8 cellular contexts compared by ENCODE assay signal in the genomic region with DNA sequence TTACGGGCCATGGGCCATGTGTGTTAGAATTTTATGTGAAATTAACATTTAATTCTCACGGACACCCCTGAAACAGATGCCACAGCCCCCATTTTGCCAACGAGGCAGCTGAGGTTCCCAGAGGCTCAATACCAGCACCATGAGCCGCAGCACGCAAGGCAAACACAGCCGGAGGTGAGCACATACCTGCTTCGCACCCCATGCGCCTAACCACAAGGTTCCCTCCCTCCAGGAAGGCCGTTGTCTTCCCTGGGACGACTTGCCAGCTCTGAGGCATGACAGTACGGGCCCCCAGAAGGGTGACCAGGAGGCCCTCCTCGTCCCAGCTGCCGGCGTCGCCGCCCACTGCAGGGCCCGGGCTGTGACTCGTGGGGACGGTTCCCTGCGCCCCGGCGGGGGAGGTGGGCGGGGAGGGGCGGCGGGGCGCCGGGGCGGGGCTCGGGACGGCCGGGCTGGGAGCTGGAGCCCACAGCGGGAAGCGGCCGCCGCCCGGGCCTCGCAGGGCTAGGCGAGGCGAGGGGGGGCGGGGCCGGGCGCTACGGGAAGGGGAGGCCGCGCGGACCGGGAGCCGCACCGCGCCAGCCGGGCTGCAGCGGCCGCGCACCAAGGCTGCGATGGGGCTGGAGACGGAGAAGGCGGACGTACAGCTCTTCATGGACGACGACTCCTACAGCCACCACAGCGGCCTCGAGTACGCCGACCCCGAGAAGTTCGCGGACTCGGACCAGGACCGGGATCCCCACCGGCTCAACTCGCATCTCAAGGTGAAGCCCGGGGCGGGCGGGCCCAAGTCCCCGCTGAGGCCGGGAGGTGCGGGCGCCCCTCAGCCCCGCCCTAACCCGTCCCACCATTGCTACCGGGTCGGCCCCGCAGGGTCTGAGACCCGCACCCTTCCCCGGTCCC. TPM values are rescaled to one million over a fixed set of nuclear protein-coding genes. Genes with fewer than 3 reads are reported as not detected.
DNase-seq lines count a peak whose midpoint lies in the region; ATAC-seq and TF ChIP-seq lines count a peak whose summit lies in the region.

A gene with protein sequence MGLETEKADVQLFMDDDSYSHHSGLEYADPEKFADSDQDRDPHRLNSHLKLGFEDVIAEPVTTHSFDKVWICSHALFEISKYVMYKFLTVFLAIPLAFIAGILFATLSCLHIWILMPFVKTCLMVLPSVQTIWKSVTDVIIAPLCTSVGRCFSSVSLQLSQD (plus strand): TSS at position 571 of the 903 bp plus-strand sequence. CDS start 44 bp downstream, at position 615.

- POLR2A ChIA-PET in Panc1 (lab: Charles Lee), result interaction anchor here (0.5 to 1.2 kb wide), 6 partner anchors 110 to 289 kb away, joined by 3 to 14 read pairs (median 6); a partner anchor contains a TSS

- CTCF ChIA-PET in Panc1 (lab: Charles Lee), result interaction anchor here (1.0 kb wide), 1 partner anchor 26 kb away, joined by 5 read pairs; no protein-coding TSS in a partner anchor

- H3K9me3 ChIP-seq in Panc1 (ENCODE audit: control insufficient read depth, insufficient read depth, low read depth, low read length) (no peaks in the 10 kb centered on the region), breast epithelium (no peaks in the 10 kb centered on the region), iPS-20b (ENCODE audit: insufficient read depth, low read depth, low read length) (no peaks in the 10 kb centered on the region), gastrocnemius medialis (no peaks in the 10 kb centered on the region)

- H3K4me3 ChIP-seq in H7 (ENCODE audit: insufficient read depth, low read depth, low read length) (peak within 1 kb of the TSS; percentile 76), Panc1 (ENCODE audit: low read depth in 2 of 2, low read length in 2 of 2) (peak within 1 kb of the TSS; percentile 89 to 98), breast epithelium (peak within 1 kb of the TSS; percentile 80 to 95 (median 81)), iPS-20b (ENCODE audit: low read length) (peak within 1 kb of the TSS; percentile 70), gastrocnemius medialis (peak within 1 kb of the TSS; percentile 74 to 87 (median 78))

- H3K27ac ChIP-seq in Panc1 (ENCODE audit: low read length), result peak within 1 kb of the TSS; percentile 100
- H3K27ac ChIP-seq in breast epithelium, result peak within 1 kb of the TSS; percentile 97 to 98
- no peak within 1 kb of the TSS for H3K27ac ChIP-seq in iPS-20b (ENCODE audit: low read length)
- H3K27ac ChIP-seq in gastrocnemius medialis, result peak within 1 kb of the TSS; percentile 74 to 87 (median 83)

- peaks cover 44% of the 10 kb centered on the region for H3K4me1 ChIP-seq in Panc1 (ENCODE audit: control insufficient read depth, insufficient read depth, low read length)
- no peaks in the 10 kb centered on the region for H3K4me1 ChIP-seq in breast epithelium
- H3K4me1 ChIP-seq in iPS-20b (ENCODE audit: insufficient read depth, low read length), result peaks cover 3% of the 10 kb centered on the region
- peaks cover 0 to 6% of the 10 kb centered on the region in 2 donors for H3K4me1 ChIP-seq in gastrocnemius medialis

- H3K36me3 ChIP-seq in H7 (replicated peaks; ENCODE audit: control insufficient read depth, insufficient read depth, low read length) (no peaks in the 10 kb centered on the region; the same call in 1 of the 2 replicates), Panc1 (ENCODE audit: control insufficient read depth, insufficient read depth, low read length) (peaks cover 27% of the 10 kb centered on the region), breast epithelium (no peaks in the 10 kb centered on the region), iPS-20b (ENCODE audit: insufficient read depth, low read depth, low read length) (no peaks in the 10 kb centered on the region), gastrocnemius medialis (no peaks in the 10 kb centered on the region)

- in situ Hi-C loops in Panc1 (cut with HindIII; ENCODE audit: low pct_unique_long_range_greater_than_20kb, low sequenced_read_pairs), result no loop called here
- in situ Hi-C loops in gastrocnemius medialis (cut with MboI; ENCODE audit: low sequenced_read_pairs in 4 of 4), result no loop called here

- H3K9ac ChIP-seq in iPS-20b (ENCODE audit: low read depth, low read length), result no peak within 1 kb of the TSS; the same call in 1 of the 2 replicates

- intact Hi-C loops in Panc1 (cut with micrococcal nuclease; ENCODE audit: unreplicated experiment) (loop anchor here (2.0 to 10.0 kb wide), 3 partner anchors 55 to 227 kb away; no protein-coding TSS in a partner anchor), breast epithelium (cut with DNase I; ENCODE audit: low total_unique reads) (no loop called here), gastrocnemius medialis (cut with DNase I; ENCODE audit: low total_unique reads) (loop anchor here (2.0 kb wide), 1 partner anchor 25 kb away; a partner anchor contains a TSS)

- TF ChIP-seq POLR2A in breast epithelium (IDR thresholded peaks at IDR 0.05) (no peak), gastrocnemius medialis (IDR thresholded peaks at IDR 0.05) (peak; percentile 38 to 44)

- ATAC-seq in Panc1 (peak; percentile 89), gastrocnemius medialis (peak; percentile 72 to 83), GM18519 (IDR thresholded peaks at IDR 0.05; ENCODE audit: low FRiP score, unreplicated experiment) (no peak)

- peak; percentile 79 for DNase-seq in EH (ENCODE audit: low read depth)
- DNase-seq in H7, result peak; percentile 80
- no peak for DNase-seq in Panc1 (ENCODE audit: low read depth, low spot score)
- peak; percentile 62 to 82 for DNase-seq in breast epithelium (ENCODE audit: low spot score in 2 of 2)
- peak; percentile 10 to 18 for DNase-seq in gastrocnemius medialis
- no peak for DNase-seq in NCI-H1436 (lab: John Stamatoyannopoulos, UW)

- BruUV-seq in Panc1 (replicated peaks; lab: Mats Ljungman, UMichigan), result no TSS peak

- TF ChIP-seq CTCF in Panc1 (IDR thresholded peaks at IDR 0.05) (no peak), breast epithelium (IDR thresholded peaks at IDR 0.05) (no peak), gastrocnemius medialis (IDR thresholded peaks at IDR 0.05 in 4 of 5, conservative IDR thresholded peaks at IDR 0.05 in 1 of 5) (no peak)

- H3K27me3 ChIP-seq in H7 (ENCODE audit: control insufficient read depth, insufficient read depth, low read length), result peaks cover 6% of the 10 kb centered on the region
- no peaks in the 10 kb centered on the region for H3K27me3 ChIP-seq in Panc1 (ENCODE audit: control insufficient read depth, insufficient read depth, low read length)
- no peaks in the 10 kb centered on the region for H3K27me3 ChIP-seq in breast epithelium
- peaks cover 44% of the 10 kb centered on the region for H3K27me3 ChIP-seq in iPS-20b (ENCODE audit: insufficient read depth, low read length)
- peaks cover 0 to 16% (median 11%) of the 10 kb centered on the region in 3 donors for H3K27me3 ChIP-seq in gastrocnemius medialis

RNA-seq across cellular contexts. Expression of the gene that starts here (rescaled TPM):
- total RNA-seq in H7 (2014; rRNA removed; shearing (Covaris generic)), result 8.0 and 9.5 TPM in 2 replicates
- 217 TPM for total RNA-seq in Panc1 (2021; ENCODE audit: unreplicated experiment)
- polyA plus RNA-seq in Panc1 (2012; ENCODE audit: insufficient read length), result 199 TPM
- total RNA-seq in breast epithelium, result 100 to 1,000 TPM in 1 of 3 donors, 10 to 100 TPM in 2; 63.3 to 311 (median 97.6) TPM
- 10 to 100 TPM; 12.7 to 26.2 (median 14.9) TPM for total RNA-seq in gastrocnemius medialis

Comparison
In these comparisons a context has a peak if more than half of its experiments do, and no peak if none do; other contexts are left out.
1. DNase-seq: peak in EH (single experiment), H7 (single experiment), breast epithelium (2 of 2) and gastrocnemius medialis (2 of 2); none in Panc1 (single experiment) and NCI-H1436 (single experiment).
2. Peak in every context shown above with its lines, with median percentiles within 50 percentile points of each other: H3K4me3 ChIP-seq.